1 cellular context compared by ENCODE assay signal in genomic region chr1:12604986-12605385, GRCh38.
TF ChIP-seq lines count a peak whose summit lies in the region.

No MANE protein-coding gene starts in this region.

TF ChIP-seq in SK-N-SH treated with all-trans-retinoic acid at 6 μM for 48 hours, 23 proteins besides CTCF, POLR2A, EP300 and RAD21 (continued from another document):
- peak; percentile 15; the same call in 1 of the 2 replicates for TF ChIP-seq CREB5 (CRISPR knock-in tag; IDR thresholded peaks at IDR 0.05; ENCODE audit: low read depth)
- 0 out of 2 replicates have a peak, but pooled peaks have one; percentile 10 for TF ChIP-seq GLIS3 (CRISPR knock-in tag; IDR thresholded peaks at IDR 0.05)
TF ChIP-seq in SK-N-SH treated with all-trans-retinoic acid at 6 μM for 48 hours: peak in this region for 3.
